ENCODE assay signal across 28 cellular contexts in the genomic region with DNA sequence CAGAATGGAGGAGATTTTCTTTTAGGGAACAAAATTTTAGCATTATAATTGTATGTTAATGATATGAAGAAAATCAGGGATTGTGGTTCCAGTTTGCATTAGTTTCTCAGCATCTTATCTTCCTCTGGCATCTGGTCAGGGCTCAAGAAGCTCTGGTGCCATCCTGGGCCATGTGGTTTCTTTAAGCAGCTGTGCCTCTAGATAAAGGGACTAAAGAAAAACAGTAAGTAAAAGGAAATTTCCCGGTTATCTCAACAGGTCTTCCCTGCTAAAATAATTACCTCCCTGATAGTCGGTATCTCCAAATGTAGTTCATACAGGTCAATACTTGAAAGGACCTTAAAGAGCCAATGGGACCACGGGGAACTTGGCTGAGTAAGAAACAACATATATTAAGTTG.
A peak's percentile ranks its signal among the peaks of the same experiment; 100 is the strongest.
DNase-seq lines count a peak whose midpoint lies in the region; ATAC-seq, FAIRE-seq and TF ChIP-seq lines count a peak whose summit lies in the region.
"Had no signal": no experiment of that assay in that cellular context is flagged by ENCODE, and none has a peak within 500 bp of the region (broad histone marks: within the 10 kb centered on the region; RNA-seq: fewer than 3 reads in every experiment).

No MANE protein-coding gene starts in this region.

- no peaks in the 10 kb centered on the region for H3K4me1 Mint-ChIP-seq in glutamatergic neuron (ENCODE audit: low read depth, unreplicated experiment)
- H3K4me1 Mint-ChIP-seq in stimulated activated naive B cell treated with anti-CD40 and anti-IgM and Interleukin-4, amounts not matched to agents 10 μg/mL and 1 μg/mL and 100 μg/mL, for 72 hours, result no peaks in the 10 kb centered on the region
- H3K4me1 Mint-ChIP-seq: CD8-positive, alpha-beta memory T cell had no signal

- POLR2A ChIA-PET in SK-N-SH (lab: Yijun Ruan, JAX), result no interaction called here

- no peak for TF ChIP-seq EP300 in SK-N-SH (IDR thresholded peaks at IDR 0.05; ENCODE audit: borderline replicate concordance in 1 of 2, low read depth in 1 of 2, low read length in 1 of 2)

- peak overlapping the region; percentile 51 for H3K4me2 ChIP-seq in Loucy (ENCODE audit: low read depth, low read length, poor library complexity, severe bottlenecking)
- H3K4me2 ChIP-seq in SK-N-SH, result no peak overlapping the region
- H3K4me2 ChIP-seq: PC-9 had no signal

- no peak for TF ChIP-seq POLR2A in erythroblast (IDR thresholded peaks at IDR 0.05; ENCODE audit: low read length)
- no peak for TF ChIP-seq POLR2A in GM12891 (IDR thresholded peaks at IDR 0.05; ENCODE audit: low read depth, low read length)

- H3K9ac ChIP-seq in Loucy (ENCODE audit: low read depth, low read length, poor library complexity, severe bottlenecking) (no peak overlapping the region), SK-N-SH (no peak overlapping the region)

- FAIRE-seq in GM12891 (lab: Jason Lieb, UNC), result no peak
- FAIRE-seq: GM12892, GM19239, HepG2, K562 had no signal

- no peak for ATAC-seq in stimulated activated naive B cell treated with anti-CD40 and anti-IgM and Interleukin-4, amounts not matched to agents 10 μg/mL and 1 μg/mL and 100 μg/mL, for 72 hours (replicated peaks)
- ATAC-seq in GM18909 (IDR thresholded peaks at IDR 0.05; ENCODE audit: poor library complexity, unreplicated experiment), result no peak
- ATAC-seq: HCT116, HepG2, K562 had no signal

- H3K27ac ChIP-seq in SK-N-SH (ENCODE audit: low read depth in 2 of 2, low read length in 1 of 2), result no peak overlapping the region
- H3K27ac ChIP-seq: C4-2B, PC-9 had no signal

- H3K4me3 Mint-ChIP-seq in glutamatergic neuron (ENCODE audit: unreplicated experiment), result no peak overlapping the region
- H3K4me3 Mint-ChIP-seq in stimulated activated naive B cell treated with anti-CD40 and anti-IgM and Interleukin-4, amounts not matched to agents 10 μg/mL and 1 μg/mL and 100 μg/mL, for 72 hours, result no peak overlapping the region
- H3K4me3 Mint-ChIP-seq: CD8-positive, alpha-beta memory T cell had no signal

- H3K36me3 ChIP-seq in Loucy (ENCODE audit: insufficient read depth, low read length), result no peaks in the 10 kb centered on the region
- H3K36me3 ChIP-seq in SK-N-SH (replicated peaks in 1 of 2; ENCODE audit: control insufficient read depth in 1 of 2, insufficient read depth in 2 of 2, low read length in 1 of 2), result no peaks in the 10 kb centered on the region

- H3K4me3 ChIP-seq in Loucy (ENCODE audit: low read length, poor library complexity, severe bottlenecking) (peak overlapping the region; percentile 14), SK-N-SH (ENCODE audit: low read depth in 2 of 2, low read length in 1 of 2) (no peak overlapping the region)
- H3K4me3 ChIP-seq: K562, PC-9 had no signal

- H3K27me3 ChIP-seq in Loucy (ENCODE audit: insufficient read depth, low read length, poor library complexity, severe bottlenecking), result no peaks in the 10 kb centered on the region
- H3K27me3 ChIP-seq in SK-N-SH (ENCODE audit: insufficient read depth), result no peaks in the 10 kb centered on the region

- H3K9me3 Mint-ChIP-seq in glutamatergic neuron (ENCODE audit: unreplicated experiment), result peaks cover 1% of the 10 kb centered on the region
- peaks cover 0 to 7% of the 10 kb centered on the region in 2 donors for H3K9me3 Mint-ChIP-seq in stimulated activated naive B cell treated with anti-CD40 and anti-IgM and Interleukin-4, amounts not matched to agents 10 μg/mL and 1 μg/mL and 100 μg/mL, for 72 hours

- 52% methylated on average over 3 of the region's 3 CpGs for WGBS in SK-N-SH (ENCODE audit: low lambda C conversion rate)

- H3K9me2 ChIP-seq in Loucy (replicated peaks; ENCODE audit: low read depth, low read length) (no peaks in the 10 kb centered on the region), SK-N-SH (no peaks in the 10 kb centered on the region)

- H3K27me3 Mint-ChIP-seq in glutamatergic neuron (ENCODE audit: unreplicated experiment), result peaks cover 2% of the 10 kb centered on the region
- H3K27me3 Mint-ChIP-seq in stimulated activated naive B cell treated with anti-CD40 and anti-IgM and Interleukin-4, amounts not matched to agents 10 μg/mL and 1 μg/mL and 100 μg/mL, for 72 hours, result peaks cover 4 to 5% of the 10 kb centered on the region in 2 donors

- H3K9me3 ChIP-seq in Loucy (ENCODE audit: insufficient read depth, low read depth, low read length) (no peaks in the 10 kb centered on the region), SK-N-SH (no peaks in the 10 kb centered on the region)

- H2AFZ ChIP-seq in Loucy (ENCODE audit: low read length) (no peak overlapping the region), SK-N-SH (ENCODE audit: low read depth) (no peak overlapping the region)
- H2AFZ ChIP-seq: PC-9 had no signal

- CTCF ChIA-PET in SK-N-SH (lab: Yijun Ruan, JAX), result no interaction called here

- peaks cover 7% of the 10 kb centered on the region for H3K36me3 Mint-ChIP-seq in glutamatergic neuron (ENCODE audit: unreplicated experiment)
- H3K36me3 Mint-ChIP-seq in stimulated activated naive B cell treated with anti-CD40 and anti-IgM and Interleukin-4, amounts not matched to agents 10 μg/mL and 1 μg/mL and 100 μg/mL, for 72 hours, result no peaks in the 10 kb centered on the region
- H3K36me3 Mint-ChIP-seq: CD8-positive, alpha-beta memory T cell had no signal

- TF ChIP-seq CTCF in Loucy (conservative IDR thresholded peaks at IDR 0.05; ENCODE audit: low read length) (no peak), SK-N-SH (IDR thresholded peaks at IDR 0.05) (no peak), glutamatergic neuron (IDR thresholded peaks at IDR 0.05; ENCODE audit: partially characterized antibody, unreplicated experiment) (no peak)

- TF ChIP-seq RAD21 in SK-N-SH (IDR thresholded peaks at IDR 0.05; ENCODE audit: low read length), result no peak

- no peaks in the 10 kb centered on the region for H3F3A ChIP-seq in Loucy (ENCODE audit: low read depth)
- no peaks in the 10 kb centered on the region for H3F3A ChIP-seq in SK-N-SH (replicated peaks; ENCODE audit: insufficient read depth)

- H3K79me2 ChIP-seq in Loucy (ENCODE audit: insufficient read depth, low read length) (no peaks in the 10 kb centered on the region), SK-N-SH (ENCODE audit: insufficient read depth) (no peaks in the 10 kb centered on the region)

- no peaks in the 10 kb centered on the region for H4K20me1 ChIP-seq in Loucy (ENCODE audit: insufficient read depth, low read length, poor library complexity, severe bottlenecking)
- no peaks in the 10 kb centered on the region for H4K20me1 ChIP-seq in SK-N-SH (ENCODE audit: insufficient read depth)

- DNase-seq in SK-N-SH, result no peak
- DNase-seq in erythroblast (lab: John Stamatoyannopoulos, UW), result peak; percentile 67 to 90
- DNase-seq in GM12891 (ENCODE audit: insufficient read length, low spot score), result no peak
- no peak for DNase-seq in glutamatergic neuron
- DNase-seq in stimulated activated naive B cell treated with anti-CD40 and anti-IgM and Interleukin-4, amounts not matched to agents 10 μg/mL and 1 μg/mL and 100 μg/mL, for 72 hours, result no peak
- DNase-seq: Calu3; CD8-positive, alpha-beta memory T cell; DMS79 treated with DMSO at 0.1 percent for 48 hours; GF-D8; Kasumi-1; MV-4-11; NCI-H1105; NCI-H146; NCI-H1930; NCI-H2107; NCI-H524 treated with DMSO at 0.1 percent for 48 hours; NCI-H774; NK-92 treated with Interleukin-12 subunit alpha and Interleukin-12 subunit beta, amount 100 ng/mL, for 24 hours; PC-9; Right ventricle myocardium superior had no signal

- H3K4me1 ChIP-seq in Loucy (ENCODE audit: insufficient read depth, low read length, poor library complexity, severe bottlenecking) (peaks cover 44% of the 10 kb centered on the region), SK-N-SH (ENCODE audit: control insufficient read depth in 1 of 2, insufficient read depth in 2 of 2, low read depth in 1 of 2, low read length in 1 of 2) (no peaks in the 10 kb centered on the region; a peak in 1 of 4 replicates)

- H3K27ac Mint-ChIP-seq in glutamatergic neuron (ENCODE audit: unreplicated experiment), result no peak overlapping the region
- H3K27ac Mint-ChIP-seq in stimulated activated naive B cell treated with anti-CD40 and anti-IgM and Interleukin-4, amounts not matched to agents 10 μg/mL and 1 μg/mL and 100 μg/mL, for 72 hours, result no peak overlapping the region
- H3K27ac Mint-ChIP-seq: CD8-positive, alpha-beta memory T cell had no signal

TF ChIP-seq in SK-N-SH, 30 proteins besides CTCF, POLR2A, EP300 and RAD21:
- TF ChIP-seq EZH2phosphoT487 (IDR thresholded peaks at IDR 0.05; ENCODE audit: borderline replicate concordance, low read depth) (no peak), TCF12 (IDR thresholded peaks at IDR 0.05) (peak; percentile 10; the same call in 1 of the 2 replicates)

TF ChIP-seq in GM12891, 5 proteins besides CTCF, POLR2A, EP300 and RAD21:
- no peak for TF ChIP-seq POLR2AphosphoS5 (IDR thresholded peaks at IDR 0.05; ENCODE audit: low read depth, low read length)
- no peak for TF ChIP-seq POU2F2 (IDR thresholded peaks at IDR 0.05; ENCODE audit: low read depth, low read length)
- TF ChIP-seq PAX5 (IDR thresholded peaks at IDR 0.05; ENCODE audit: insufficient read depth, low read length, severe bottlenecking), result no peak
- TF ChIP-seq TAF1 (IDR thresholded peaks at IDR 0.05; ENCODE audit: low read depth, low read length), result no peak
- TF ChIP-seq SPI1 (IDR thresholded peaks at IDR 0.05; ENCODE audit: low read depth, low read length), result no peak

Comparison
In these comparisons a context has a peak if more than half of its experiments do, and no peak if none do; other contexts are left out.
1. DNase-seq: peak in erythroblast (2 of 2); none in SK-N-SH (single experiment), GM12891 (single experiment), glutamatergic neuron (single experiment) and stimulated activated naive B cell treated with anti-CD40 and anti-IgM and Interleukin-4, amounts not matched to agents 10 μg/mL and 1 μg/mL and 100 μg/mL, for 72 hours (single experiment).